Comparison of ENCODE assay signal across 2 cellular contexts in genomic region chr14:101113835-101114725, GRCh38.
TF ChIP-seq lines count a peak whose summit lies in the region.

No MANE protein-coding gene starts in this region.

TF ChIP-seq in SK-N-SH, 30 proteins besides CTCF, POLR2A, EP300 and RAD21 (continued from another document):
- TF ChIP-seq, protein P1, sequence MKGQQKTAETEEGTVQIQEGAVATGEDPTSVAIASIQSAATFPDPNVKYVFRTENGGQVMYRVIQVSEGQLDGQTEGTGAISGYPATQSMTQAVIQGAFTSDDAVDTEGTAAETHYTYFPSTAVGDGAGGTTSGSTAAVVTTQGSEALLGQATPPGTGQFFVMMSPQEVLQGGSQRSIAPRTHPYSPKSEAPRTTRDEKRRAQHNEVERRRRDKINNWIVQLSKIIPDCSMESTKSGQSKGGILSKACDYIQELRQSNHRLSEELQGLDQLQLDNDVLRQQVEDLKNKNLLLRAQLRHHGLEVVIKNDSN (IDR thresholded peaks at IDR 0.05; ENCODE audit: borderline replicate concordance, low read depth), result no peak
TF ChIP-seq in SK-N-SH: peak in this region for 0.

TF ChIP-seq in SK-N-SH treated with all-trans-retinoic acid at 6 μM for 48 hours, 23 proteins besides CTCF, POLR2A, EP300 and RAD21 (continued from another document):
- TF ChIP-seq, protein P2, sequence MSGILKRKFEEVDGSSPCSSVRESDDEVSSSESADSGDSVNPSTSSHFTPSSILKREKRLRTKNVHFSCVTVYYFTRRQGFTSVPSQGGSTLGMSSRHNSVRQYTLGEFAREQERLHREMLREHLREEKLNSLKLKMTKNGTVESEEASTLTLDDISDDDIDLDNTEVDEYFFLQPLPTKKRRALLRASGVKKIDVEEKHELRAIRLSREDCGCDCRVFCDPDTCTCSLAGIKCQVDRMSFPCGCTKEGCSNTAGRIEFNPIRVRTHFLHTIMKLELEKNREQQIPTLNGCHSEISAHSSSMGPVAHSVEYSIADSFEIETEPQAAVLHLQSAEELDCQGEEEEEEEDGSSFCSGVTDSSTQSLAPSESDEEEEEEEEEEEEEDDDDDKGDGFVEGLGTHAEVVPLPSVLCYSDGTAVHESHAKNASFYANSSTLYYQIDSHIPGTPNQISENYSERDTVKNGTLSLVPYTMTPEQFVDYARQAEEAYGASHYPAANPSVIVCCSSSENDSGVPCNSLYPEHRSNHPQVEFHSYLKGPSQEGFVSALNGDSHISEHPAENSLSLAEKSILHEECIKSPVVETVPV (CRISPR knock-in tag; IDR thresholded peaks at IDR 0.05), result no peak
- TF ChIP-seq ZC3H10 (CRISPR knock-in tag; IDR thresholded peaks at IDR 0.05), result no peak
- no peak for TF ChIP-seq CSDC2 (CRISPR knock-in tag; IDR thresholded peaks at IDR 0.05)
- no peak for TF ChIP-seq ISL1 (CRISPR knock-in tag; IDR thresholded peaks at IDR 0.05)
- no peak for TF ChIP-seq SNAI2 (CRISPR knock-in tag; IDR thresholded peaks at IDR 0.05)
- TF ChIP-seq, protein P3, sequence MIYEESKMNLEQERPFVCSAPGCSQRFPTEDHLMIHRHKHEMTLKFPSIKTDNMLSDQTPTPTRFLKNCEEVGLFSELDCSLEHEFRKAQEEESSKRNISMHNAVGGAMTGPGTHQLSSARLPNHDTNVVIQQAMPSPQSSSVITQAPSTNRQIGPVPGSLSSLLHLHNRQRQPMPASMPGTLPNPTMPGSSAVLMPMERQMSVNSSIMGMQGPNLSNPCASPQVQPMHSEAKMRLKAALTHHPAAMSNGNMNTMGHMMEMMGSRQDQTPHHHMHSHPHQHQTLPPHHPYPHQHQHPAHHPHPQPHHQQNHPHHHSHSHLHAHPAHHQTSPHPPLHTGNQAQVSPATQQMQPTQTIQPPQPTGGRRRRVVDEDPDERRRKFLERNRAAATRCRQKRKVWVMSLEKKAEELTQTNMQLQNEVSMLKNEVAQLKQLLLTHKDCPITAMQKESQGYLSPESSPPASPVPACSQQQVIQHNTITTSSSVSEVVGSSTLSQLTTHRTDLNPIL (CRISPR knock-in tag; IDR thresholded peaks at IDR 0.05; ENCODE audit: low read depth), result no peak
- TF ChIP-seq ZNF8 (CRISPR knock-in tag; IDR thresholded peaks at IDR 0.05), result no peak
- TF ChIP-seq GLIS3 (CRISPR knock-in tag; IDR thresholded peaks at IDR 0.05), result no peak
- TF ChIP-seq ZNF70 (CRISPR knock-in tag; IDR thresholded peaks at IDR 0.05), result no peak
- no peak for TF ChIP-seq OSR1 (CRISPR knock-in tag; IDR thresholded peaks at IDR 0.05)
- no peak for TF ChIP-seq ZNF565 (CRISPR knock-in tag; conservative IDR thresholded peaks at IDR 0.05; ENCODE audit: low read depth)
- TF ChIP-seq TSHZ2 (CRISPR knock-in tag; IDR thresholded peaks at IDR 0.05), result no peak
- TF ChIP-seq BACH2 (CRISPR knock-in tag; IDR thresholded peaks at IDR 0.05; ENCODE audit: borderline replicate concordance), result no peak
- TF ChIP-seq, protein P4, sequence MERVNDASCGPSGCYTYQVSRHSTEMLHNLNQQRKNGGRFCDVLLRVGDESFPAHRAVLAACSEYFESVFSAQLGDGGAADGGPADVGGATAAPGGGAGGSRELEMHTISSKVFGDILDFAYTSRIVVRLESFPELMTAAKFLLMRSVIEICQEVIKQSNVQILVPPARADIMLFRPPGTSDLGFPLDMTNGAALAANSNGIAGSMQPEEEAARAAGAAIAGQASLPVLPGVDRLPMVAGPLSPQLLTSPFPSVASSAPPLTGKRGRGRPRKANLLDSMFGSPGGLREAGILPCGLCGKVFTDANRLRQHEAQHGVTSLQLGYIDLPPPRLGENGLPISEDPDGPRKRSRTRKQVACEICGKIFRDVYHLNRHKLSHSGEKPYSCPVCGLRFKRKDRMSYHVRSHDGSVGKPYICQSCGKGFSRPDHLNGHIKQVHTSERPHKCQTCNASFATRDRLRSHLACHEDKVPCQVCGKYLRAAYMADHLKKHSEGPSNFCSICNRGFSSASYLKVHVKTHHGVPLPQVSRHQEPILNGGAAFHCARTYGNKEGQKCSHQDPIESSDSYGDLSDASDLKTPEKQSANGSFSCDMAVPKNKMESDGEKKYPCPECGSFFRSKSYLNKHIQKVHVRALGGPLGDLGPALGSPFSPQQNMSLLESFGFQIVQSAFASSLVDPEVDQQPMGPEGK (CRISPR knock-in tag; IDR thresholded peaks at IDR 0.05; ENCODE audit: borderline replicate concordance), result no peak
